ENCODE assay signal across 1 cellular context in genomic region chr6:142953373-142954273, GRCh38.
TF ChIP-seq lines count a peak whose summit lies in the region.

No MANE protein-coding gene starts in this region.

TF ChIP-seq in GM23338, 12 proteins besides CTCF, POLR2A, EP300 and RAD21 (continued from another document):
- no peak for TF ChIP-seq ZNF462 (CRISPR knock-in tag; IDR thresholded peaks at IDR 0.05)
- TF ChIP-seq ZNF331 (CRISPR knock-in tag; IDR thresholded peaks at IDR 0.05; ENCODE audit: low read depth) = no peak
- no peak for TF ChIP-seq POLR2AphosphoS5 (IDR thresholded peaks at IDR 0.05; ENCODE audit: low read depth)
